ENCODE assay signal across 17 cellular contexts in genomic region chr2:11409184-11409959, GRCh38.
"Had no signal": no experiment of that assay in that cellular context is flagged by ENCODE, and none has a peak within 500 bp of the region (broad histone marks: within the 10 kb centered on the region; RNA-seq: fewer than 3 reads in every experiment).

No MANE protein-coding gene starts in this region.

- DNase-seq: activated B cell treated with CpG ODN at 0.5 μM for 24 hours; activated CD4-positive, alpha-beta T cell treated with anti-CD3 and anti-CD28 coated beads, Interleukin-2, amount 10 ng/mL, durations not matched to agents 7 days and 5 days; activated CD8-positive, alpha-beta memory T cell treated with anti-CD3 and anti-CD28 coated beads, Interleukin-2, amount 50 U/mL, for 48 hours; activated gamma-delta T cell; activated T-cell treated with anti-CD3 and anti-CD28 coated beads, Interleukin-2, amount 50 U/mL, for 72 hours; amniotic stem cell; erythroblast; foreskin keratinocyte; head of caudate nucleus; kidney glomerular epithelial cell; mesenchymal stem cell; sigmoid colon; stimulated activated CD4-positive, alpha-beta T cell treated with anti-CD3 and anti-CD28 coated beads, Interleukin-12 subunit alpha, Interleukin-12 subunit beta, amount 100 ng/mL, for 4 hours; T-helper 2 cell; tibial artery had no signal

- H3K4me3 ChIP-seq: sigmoid colon, tibial artery had no signal

- H3K27ac Mint-ChIP-seq: activated B cell treated with CpG ODN at 0.5 μM for 24 hours; activated CD4-positive, alpha-beta T cell treated with anti-CD3 and anti-CD28 coated beads, Interleukin-2, amount 10 ng/mL, durations not matched to agents 7 days and 5 days; activated naive CD4-positive, alpha-beta T cell treated with anti-CD3 and anti-CD28 coated beads, Interleukin-2, amount 50 U/mL, for 72 hours; activated T-cell treated with anti-CD3 and anti-CD28 coated beads, Interleukin-2, amount 50 U/mL, for 72 hours; stimulated activated effector memory CD8-positive, alpha-beta T cell treated with anti-CD3 and anti-CD28 coated beads, Interleukin-12 subunit alpha, Interleukin-12 subunit beta, amount 100 ng/mL, for 72 hours had no signal

- H3K27me3 ChIP-seq: foreskin keratinocyte, sigmoid colon, tibial artery had no signal

- H3K4me1 ChIP-seq: foreskin keratinocyte had no signal

- H3K36me3 ChIP-seq: sigmoid colon, tibial artery had no signal

- H3K9me3 ChIP-seq: sigmoid colon, tibial artery had no signal

- H3K27ac ChIP-seq: foreskin keratinocyte, sigmoid colon had no signal

- H3K36me3 Mint-ChIP-seq: activated naive CD4-positive, alpha-beta T cell treated with anti-CD3 and anti-CD28 coated beads, Interleukin-2, amount 50 U/mL, for 72 hours; stimulated activated effector memory CD8-positive, alpha-beta T cell treated with anti-CD3 and anti-CD28 coated beads, Interleukin-12 subunit alpha, Interleukin-12 subunit beta, amount 100 ng/mL, for 72 hours had no signal

- H3K4me3 Mint-ChIP-seq: activated B cell treated with CpG ODN at 0.5 μM for 24 hours; activated CD4-positive, alpha-beta T cell treated with anti-CD3 and anti-CD28 coated beads, Interleukin-2, amount 10 ng/mL, durations not matched to agents 7 days and 5 days; activated T-cell treated with anti-CD3 and anti-CD28 coated beads, Interleukin-2, amount 50 U/mL, for 72 hours; stimulated activated effector memory CD8-positive, alpha-beta T cell treated with anti-CD3 and anti-CD28 coated beads, Interleukin-12 subunit alpha, Interleukin-12 subunit beta, amount 100 ng/mL, for 72 hours had no signal

- H3K4me1 Mint-ChIP-seq: activated B cell treated with CpG ODN at 0.5 μM for 24 hours; activated CD4-positive, alpha-beta T cell treated with anti-CD3 and anti-CD28 coated beads, Interleukin-2, amount 10 ng/mL, durations not matched to agents 7 days and 5 days; stimulated activated effector memory CD8-positive, alpha-beta T cell treated with anti-CD3 and anti-CD28 coated beads, Interleukin-12 subunit alpha, Interleukin-12 subunit beta, amount 100 ng/mL, for 72 hours had no signal

- H3K9me3 Mint-ChIP-seq: activated B cell treated with CpG ODN at 0.5 μM for 24 hours; activated CD4-positive, alpha-beta T cell treated with anti-CD3 and anti-CD28 coated beads, Interleukin-2, amount 10 ng/mL, durations not matched to agents 7 days and 5 days; activated naive CD4-positive, alpha-beta T cell treated with anti-CD3 and anti-CD28 coated beads, Interleukin-2, amount 50 U/mL, for 72 hours; activated T-cell treated with anti-CD3 and anti-CD28 coated beads, Interleukin-2, amount 50 U/mL, for 72 hours; stimulated activated effector memory CD8-positive, alpha-beta T cell treated with anti-CD3 and anti-CD28 coated beads, Interleukin-12 subunit alpha, Interleukin-12 subunit beta, amount 100 ng/mL, for 72 hours had no signal

- ATAC-seq: activated naive CD4-positive, alpha-beta T cell treated with anti-CD3 and anti-CD28 coated beads, Interleukin-2, amount 50 U/mL, for 72 hours; activated T-cell treated with anti-CD3 and anti-CD28 coated beads, Interleukin-2, amount 50 U/mL, for 72 hours; foreskin keratinocyte; stimulated activated effector memory CD8-positive, alpha-beta T cell treated with anti-CD3 and anti-CD28 coated beads, Interleukin-12 subunit alpha, Interleukin-12 subunit beta, amount 100 ng/mL, for 72 hours had no signal
